Comparison of ENCODE assay signal across 2 cellular contexts in the genomic region with DNA sequence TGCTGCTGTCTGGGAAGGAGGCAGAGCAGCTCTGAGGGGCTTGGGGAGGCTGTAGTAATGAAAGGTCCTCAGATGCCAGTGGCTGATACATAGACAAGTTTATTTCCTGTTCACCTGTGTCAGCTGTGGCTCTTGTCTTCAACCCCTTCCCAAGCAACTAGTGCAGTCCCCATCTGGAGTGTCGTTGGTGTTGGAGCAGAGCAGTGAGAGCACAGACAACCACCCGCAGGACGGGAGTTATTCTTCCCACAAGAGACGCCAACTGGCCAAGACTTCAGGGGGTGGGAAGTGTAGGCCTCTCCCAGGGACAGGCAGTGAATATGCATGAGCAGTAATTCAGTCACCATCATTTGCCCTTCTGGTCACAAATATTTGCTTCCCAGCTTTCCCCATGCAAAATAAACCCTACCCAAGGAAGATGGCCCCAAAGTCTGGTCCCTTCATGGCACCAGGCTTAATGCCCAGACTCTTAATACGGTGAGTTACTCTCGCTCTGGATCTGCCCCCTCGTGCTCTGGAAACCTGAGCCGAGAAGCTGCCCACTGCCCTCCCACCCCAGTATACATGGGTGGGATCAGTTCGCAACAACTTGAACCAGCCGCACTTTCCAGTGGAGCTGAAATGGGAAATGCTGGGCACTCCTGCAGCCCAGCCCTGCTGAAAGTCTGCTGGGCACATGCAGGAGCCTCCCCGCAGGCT.
TF ChIP-seq lines count a peak whose summit lies in the region.

No MANE protein-coding gene starts in this region.

TF ChIP-seq in IMR-90, 13 proteins besides CTCF, POLR2A, EP300 and RAD21:
- TF ChIP-seq CHD1 (IDR thresholded peaks at IDR 0.05; ENCODE audit: low read depth, low read length) (no peak), FOS (IDR thresholded peaks at IDR 0.05; ENCODE audit: low read depth, low read length) (no peak), MXI1 (IDR thresholded peaks at IDR 0.05; ENCODE audit: borderline replicate concordance, low read depth, low read length) (no peak), CEBPB (IDR thresholded peaks at IDR 0.05; ENCODE audit: low read depth, low read length) (no peak), MAFK (IDR thresholded peaks at IDR 0.05; ENCODE audit: low read depth, low read length) (no peak), BHLHE40 (IDR thresholded peaks at IDR 0.05; ENCODE audit: low read depth, low read length) (no peak), SMC3 (IDR thresholded peaks at IDR 0.05; ENCODE audit: low read depth, low read length) (no peak), MAZ (IDR thresholded peaks at IDR 0.05; ENCODE audit: borderline replicate concordance, low read depth, low read length) (no peak), RFX5 (IDR thresholded peaks at IDR 0.05; ENCODE audit: low read depth, low read length) (no peak), NFE2L2 (IDR thresholded peaks at IDR 0.05; ENCODE audit: low read depth, low read length) (no peak), RCOR1 (IDR thresholded peaks at IDR 0.05; ENCODE audit: insufficient replicate concordance, low read length) (no peak)
- TF ChIP-seq, protein P1, sequence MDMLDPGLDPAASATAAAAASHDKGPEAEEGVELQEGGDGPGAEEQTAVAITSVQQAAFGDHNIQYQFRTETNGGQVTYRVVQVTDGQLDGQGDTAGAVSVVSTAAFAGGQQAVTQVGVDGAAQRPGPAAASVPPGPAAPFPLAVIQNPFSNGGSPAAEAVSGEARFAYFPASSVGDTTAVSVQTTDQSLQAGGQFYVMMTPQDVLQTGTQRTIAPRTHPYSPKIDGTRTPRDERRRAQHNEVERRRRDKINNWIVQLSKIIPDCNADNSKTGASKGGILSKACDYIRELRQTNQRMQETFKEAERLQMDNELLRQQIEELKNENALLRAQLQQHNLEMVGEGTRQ (IDR thresholded peaks at IDR 0.05; ENCODE audit: low read depth, low read length), result no peak
- TF ChIP-seq, protein P2, sequence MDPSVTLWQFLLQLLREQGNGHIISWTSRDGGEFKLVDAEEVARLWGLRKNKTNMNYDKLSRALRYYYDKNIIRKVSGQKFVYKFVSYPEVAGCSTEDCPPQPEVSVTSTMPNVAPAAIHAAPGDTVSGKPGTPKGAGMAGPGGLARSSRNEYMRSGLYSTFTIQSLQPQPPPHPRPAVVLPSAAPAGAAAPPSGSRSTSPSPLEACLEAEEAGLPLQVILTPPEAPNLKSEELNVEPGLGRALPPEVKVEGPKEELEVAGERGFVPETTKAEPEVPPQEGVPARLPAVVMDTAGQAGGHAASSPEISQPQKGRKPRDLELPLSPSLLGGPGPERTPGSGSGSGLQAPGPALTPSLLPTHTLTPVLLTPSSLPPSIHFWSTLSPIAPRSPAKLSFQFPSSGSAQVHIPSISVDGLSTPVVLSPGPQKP (IDR thresholded peaks at IDR 0.05; ENCODE audit: borderline replicate concordance, low read depth, low read length), result no peak
TF ChIP-seq in IMR-90: peak in this region for 0.

TF ChIP-seq in H1, 55 proteins besides CTCF, POLR2A, EP300 and RAD21:
- TF ChIP-seq, protein P3, sequence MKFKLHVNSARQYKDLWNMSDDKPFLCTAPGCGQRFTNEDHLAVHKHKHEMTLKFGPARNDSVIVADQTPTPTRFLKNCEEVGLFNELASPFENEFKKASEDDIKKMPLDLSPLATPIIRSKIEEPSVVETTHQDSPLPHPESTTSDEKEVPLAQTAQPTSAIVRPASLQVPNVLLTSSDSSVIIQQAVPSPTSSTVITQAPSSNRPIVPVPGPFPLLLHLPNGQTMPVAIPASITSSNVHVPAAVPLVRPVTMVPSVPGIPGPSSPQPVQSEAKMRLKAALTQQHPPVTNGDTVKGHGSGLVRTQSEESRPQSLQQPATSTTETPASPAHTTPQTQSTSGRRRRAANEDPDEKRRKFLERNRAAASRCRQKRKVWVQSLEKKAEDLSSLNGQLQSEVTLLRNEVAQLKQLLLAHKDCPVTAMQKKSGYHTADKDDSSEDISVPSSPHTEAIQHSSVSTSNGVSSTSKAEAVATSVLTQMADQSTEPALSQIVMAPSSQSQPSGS (IDR thresholded peaks at IDR 0.05; ENCODE audit: low read length), result no peak
- TF ChIP-seq, protein P1 (IDR thresholded peaks at IDR 0.05; ENCODE audit: low read length), result no peak
- TF ChIP-seq CEBPB (IDR thresholded peaks at IDR 0.05; ENCODE audit: low read depth, low read length), result no peak
- no peak for TF ChIP-seq CBX8 (IDR thresholded peaks at IDR 0.05; ENCODE audit: borderline replicate concordance, low read depth, low read length)
- TF ChIP-seq NANOG (IDR thresholded peaks at IDR 0.05; ENCODE audit: insufficient read depth, low read depth, low read length, poor library complexity, severe bottlenecking), result no peak
- no peak for TF ChIP-seq ZNF274 (IDR thresholded peaks at IDR 0.05; ENCODE audit: borderline replicate concordance, extremely low read depth, low read length)
- TF ChIP-seq CREB1 (IDR thresholded peaks at IDR 0.05), result no peak
- no peak for TF ChIP-seq TEAD4 (IDR thresholded peaks at IDR 0.05; ENCODE audit: low read depth, low read length)
- no peak for TF ChIP-seq EZH2 (IDR thresholded peaks at IDR 0.05; ENCODE audit: low read depth, low read length, severe bottlenecking)
- TF ChIP-seq CTBP2 (IDR thresholded peaks at IDR 0.05; ENCODE audit: borderline replicate concordance, insufficient read depth, insufficient read length, low read length), result no peak
- no peak for TF ChIP-seq POU5F1 (IDR thresholded peaks at IDR 0.05; ENCODE audit: low read depth, low read length)
- no peak for TF ChIP-seq SIN3A (conservative IDR thresholded peaks at IDR 0.05 in 1 of 2, IDR thresholded peaks at IDR 0.05 in 1 of 2; ENCODE audit: low read depth in 1 of 2, low read length in 2 of 2)
- no peak for TF ChIP-seq PHF8 (conservative IDR thresholded peaks at IDR 0.05; ENCODE audit: low read depth, low read length)
- TF ChIP-seq SIX5 (IDR thresholded peaks at IDR 0.05; ENCODE audit: low read depth, low read length), result no peak
- no peak for TF ChIP-seq SUZ12 (IDR thresholded peaks at IDR 0.05; ENCODE audit: low read length)
- no peak for TF ChIP-seq RBBP5 (IDR thresholded peaks at IDR 0.05; ENCODE audit: borderline replicate concordance, low read depth, low read length)
- TF ChIP-seq ASH2L (IDR thresholded peaks at IDR 0.05; ENCODE audit: low read length), result no peak
